In the genomic region with DNA sequence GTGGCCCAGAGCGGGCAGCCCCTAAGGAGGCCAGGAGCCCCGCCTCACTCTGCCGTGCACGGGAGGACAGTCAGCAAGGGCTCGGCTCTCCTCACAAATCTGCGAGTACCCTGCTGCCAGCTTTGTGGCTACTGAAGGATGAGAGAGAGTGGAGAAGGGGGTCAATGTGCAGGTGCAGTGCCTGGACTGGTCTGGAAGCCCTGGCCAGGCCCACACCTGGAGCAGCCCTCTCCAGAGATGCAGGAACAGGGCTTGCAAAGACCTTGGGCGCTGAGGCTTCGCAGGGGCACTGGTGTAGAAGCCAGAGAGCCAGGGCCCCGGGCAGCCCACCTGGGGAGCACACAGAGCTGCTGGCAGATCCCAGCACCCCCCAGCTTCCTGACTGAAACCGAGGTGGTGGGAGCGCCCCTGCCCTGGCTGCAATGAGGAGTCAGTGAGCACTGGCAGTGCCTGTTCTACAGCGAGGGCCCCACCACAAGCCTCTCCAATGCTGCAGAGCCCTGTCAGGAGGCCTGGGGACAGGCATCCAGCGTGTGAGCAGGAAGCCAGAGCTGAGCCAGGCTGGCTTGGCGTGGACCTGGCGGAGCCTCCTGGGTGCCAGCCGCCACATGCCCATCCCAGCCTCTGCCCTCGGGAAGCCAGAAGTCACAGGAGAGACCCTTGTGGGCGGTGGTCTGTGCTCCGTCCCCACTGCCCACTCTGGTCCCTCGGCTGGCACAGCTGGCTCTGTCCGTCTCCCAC, we compare ENCODE assay signal across 8 cellular contexts. TPM values are rescaled to one million over a fixed set of nuclear protein-coding genes. Genes with fewer than 3 reads are reported as not detected.
DNase-seq lines count a peak whose midpoint lies in the region; ATAC-seq and TF ChIP-seq lines count a peak whose summit lies in the region.

No MANE protein-coding gene starts in this region.

- peak overlapping the region; percentile 93 for H3K4me2 ChIP-seq in SU-DHL-6 (ENCODE audit: low read depth, low read length, poor library complexity, severe bottlenecking)

- no peaks in the 10 kb centered on the region for H3K4me1 ChIP-seq in right cardiac atrium (ENCODE audit: control insufficient read depth, insufficient read depth, low read length)
- peaks cover 0 to 19% of the 10 kb centered on the region in 2 donors for H3K4me1 ChIP-seq in uterus
- H3K4me1 ChIP-seq in prostate gland (replicated peaks): peaks cover 3% of the 10 kb centered on the region

- peak in 2 of 3 donors; percentile 53 to 56 for DNase-seq in right cardiac atrium
- no peak for DNase-seq in Right ventricle myocardium inferior (ENCODE audit: missing footprints)
- DNase-seq in fibroblast of villous mesenchyme (ENCODE audit: low read depth): no peak
- no peak for DNase-seq in uterus
- DNase-seq in prostate gland (ENCODE audit: low spot score): no peak

- no peak for ATAC-seq in right cardiac atrium
- ATAC-seq in Right ventricle myocardium inferior: no peak
- no peak for ATAC-seq in HG02623 (IDR thresholded peaks at IDR 0.05; ENCODE audit: unreplicated experiment)
- ATAC-seq in HG03460 (IDR thresholded peaks at IDR 0.05; ENCODE audit: unreplicated experiment): no peak

- H3K36me3 ChIP-seq in SU-DHL-6 (ENCODE audit: low read length): no peaks in the 10 kb centered on the region; the same call in 1 of the 2 replicates
- H3K36me3 ChIP-seq in uterus: no peaks in the 10 kb centered on the region
- no peaks in the 10 kb centered on the region for H3K36me3 ChIP-seq in prostate gland

- H3K4me3 ChIP-seq in right cardiac atrium (ENCODE audit: low read length) (no peak overlapping the region), SU-DHL-6 (ENCODE audit: insufficient read depth, low read length, poor library complexity, severe bottlenecking) (peak overlapping the region; percentile 86), fibroblast of villous mesenchyme (ENCODE audit: low read depth, low read length) (peak overlapping the region; percentile 29), uterus (no peak overlapping the region), prostate gland (peak overlapping the region in 1 of 2 donors; percentile 42)

- no peaks in the 10 kb centered on the region for H4K20me1 ChIP-seq in SU-DHL-6 (ENCODE audit: low read depth, low read length)

- no peaks in the 10 kb centered on the region for H3K9me3 ChIP-seq in right cardiac atrium (ENCODE audit: control insufficient read depth, low read length)
- no peaks in the 10 kb centered on the region for H3K9me3 ChIP-seq in SU-DHL-6 (ENCODE audit: insufficient read depth, low read length)
- H3K9me3 ChIP-seq in uterus: no peaks in the 10 kb centered on the region
- H3K9me3 ChIP-seq in prostate gland: no peaks in the 10 kb centered on the region

- intact Hi-C loops in right cardiac atrium (cut with DNase I) (loop anchor here (5.0 to 10.0 kb wide), 6 partner anchors 64 to 176 kb away; partner anchors contain the start of genes CTBP1 (in 3 of the 4) and UVSSA (in 1 of the 4)), Right ventricle myocardium inferior (cut with DNase I) (loop anchor here (5.0 kb wide), 1 partner anchor 64 kb away; no protein-coding TSS in a partner anchor), uterus (cut with DNase I; ENCODE audit: low total_unique reads) (loop anchor here (5.0 kb wide), 1 partner anchor 79 kb away; the partner anchor contains the start of gene CTBP1), prostate gland (cut with DNase I) (loop anchor here (5.0 kb wide), 1 partner anchor 179 kb away; the partner anchor contains the start of gene UVSSA)

- H3K79me2 ChIP-seq in SU-DHL-6 (ENCODE audit: insufficient read depth, low read length): no peaks in the 10 kb centered on the region

- TF ChIP-seq CTCF in SU-DHL-6 (IDR thresholded peaks at IDR 0.05; ENCODE audit: insufficient read depth, low read length, poor library complexity, severe bottlenecking) (no peak), fibroblast of villous mesenchyme (IDR thresholded peaks at IDR 0.05; ENCODE audit: insufficient read depth, low read depth, low read length) (no peak), uterus (IDR thresholded peaks at IDR 0.05) (no peak), prostate gland (IDR thresholded peaks at IDR 0.05) (no peak)

- H3K27ac ChIP-seq in right cardiac atrium (ENCODE audit: low read length) (no peak overlapping the region), SU-DHL-6 (ENCODE audit: low read depth, low read length) (no peak overlapping the region), uterus (peak overlapping the region; percentile 94 to 96), prostate gland (peak overlapping the region in 1 of 2 donors; percentile 67)

- WGBS in right cardiac atrium: 85% methylated on average over 21 of the region's 21 CpGs
- WGBS in prostate gland: 85% methylated on average over 21 of the region's 21 CpGs

- H3F3A ChIP-seq in SU-DHL-6 (ENCODE audit: insufficient read depth): no peaks in the 10 kb centered on the region

- no peak overlapping the region for H2AFZ ChIP-seq in SU-DHL-6 (ENCODE audit: low read depth, low read length, severe bottlenecking)

- no peaks in the 10 kb centered on the region for H3K27me3 ChIP-seq in right cardiac atrium (ENCODE audit: control insufficient read depth, insufficient read depth)
- H3K27me3 ChIP-seq in SU-DHL-6 (ENCODE audit: low read length): no peaks in the 10 kb centered on the region
- no peaks in the 10 kb centered on the region for H3K27me3 ChIP-seq in uterus
- no peaks in the 10 kb centered on the region for H3K27me3 ChIP-seq in prostate gland (replicated peaks; ENCODE audit: insufficient read depth)

- peak overlapping the region; percentile 86 for H3K9ac ChIP-seq in SU-DHL-6 (ENCODE audit: low read length)

- H3K9me2 ChIP-seq in SU-DHL-6 (replicated peaks; ENCODE audit: insufficient read depth, low read length): no peaks in the 10 kb centered on the region

- no peak for TF ChIP-seq POLR2A in uterus (IDR thresholded peaks at IDR 0.05)
- TF ChIP-seq POLR2A in prostate gland (IDR thresholded peaks at IDR 0.05): no peak

RNA-seq across cellular contexts. Expression of gene SPON2, which starts 3.9 kb away (rescaled TPM):
- total RNA-seq in right cardiac atrium (10 to 100 TPM; 12.2 to 27.4 (median 14.2) TPM), Right ventricle myocardium inferior (22.6 TPM), fibroblast of villous mesenchyme (197 and 601 TPM in 2 replicates), uterus (100 to 1,000 TPM in 2 of 4 donors, 10 to 100 TPM in 2; 60.6 to 262 (median 115) TPM), prostate gland (100 to 1,000 TPM; 107 to 134 TPM)
- polyA plus RNA-seq in right cardiac atrium: 9.6 TPM

RNA-seq across cellular contexts. Expression of gene RNF212, which starts 55.1 kb away (rescaled TPM):
- total RNA-seq in right cardiac atrium (1 to 10 TPM in 3 of 4 donors, under 1 TPM in 1; 0.59 to 2.4 (median 1.5) TPM), Right ventricle myocardium inferior (1.7 TPM), fibroblast of villous mesenchyme (2.9 and 3.0 TPM in 2 replicates), uterus (10 to 100 TPM in 1 of 4 donors, 1 to 10 TPM in 2, under 1 TPM in 1; 0.77 to 13.5 (median 5.2) TPM), prostate gland (10 to 100 TPM in 1 of 2 donors, 1 to 10 TPM in 1; 7.1 to 15.3 TPM)
- 1.6 TPM for polyA plus RNA-seq in right cardiac atrium

Comparison
In these comparisons a context has a peak if more than half of its experiments do, and no peak if none do; other contexts are left out.
1. DNase-seq: peak in right cardiac atrium (2 of 3); none in Right ventricle myocardium inferior (single experiment), fibroblast of villous mesenchyme (single experiment), uterus (0 of 2) and prostate gland (single experiment).
2. H3K27ac ChIP-seq: peak in uterus (2 of 2); none in right cardiac atrium (single experiment) and SU-DHL-6 (single experiment).
3. H3K4me3 ChIP-seq: peak in SU-DHL-6 (single experiment) and fibroblast of villous mesenchyme (single experiment); none in right cardiac atrium (single experiment) and uterus (0 of 2).